1 cellular context compared by ENCODE assay signal in the genomic region with DNA sequence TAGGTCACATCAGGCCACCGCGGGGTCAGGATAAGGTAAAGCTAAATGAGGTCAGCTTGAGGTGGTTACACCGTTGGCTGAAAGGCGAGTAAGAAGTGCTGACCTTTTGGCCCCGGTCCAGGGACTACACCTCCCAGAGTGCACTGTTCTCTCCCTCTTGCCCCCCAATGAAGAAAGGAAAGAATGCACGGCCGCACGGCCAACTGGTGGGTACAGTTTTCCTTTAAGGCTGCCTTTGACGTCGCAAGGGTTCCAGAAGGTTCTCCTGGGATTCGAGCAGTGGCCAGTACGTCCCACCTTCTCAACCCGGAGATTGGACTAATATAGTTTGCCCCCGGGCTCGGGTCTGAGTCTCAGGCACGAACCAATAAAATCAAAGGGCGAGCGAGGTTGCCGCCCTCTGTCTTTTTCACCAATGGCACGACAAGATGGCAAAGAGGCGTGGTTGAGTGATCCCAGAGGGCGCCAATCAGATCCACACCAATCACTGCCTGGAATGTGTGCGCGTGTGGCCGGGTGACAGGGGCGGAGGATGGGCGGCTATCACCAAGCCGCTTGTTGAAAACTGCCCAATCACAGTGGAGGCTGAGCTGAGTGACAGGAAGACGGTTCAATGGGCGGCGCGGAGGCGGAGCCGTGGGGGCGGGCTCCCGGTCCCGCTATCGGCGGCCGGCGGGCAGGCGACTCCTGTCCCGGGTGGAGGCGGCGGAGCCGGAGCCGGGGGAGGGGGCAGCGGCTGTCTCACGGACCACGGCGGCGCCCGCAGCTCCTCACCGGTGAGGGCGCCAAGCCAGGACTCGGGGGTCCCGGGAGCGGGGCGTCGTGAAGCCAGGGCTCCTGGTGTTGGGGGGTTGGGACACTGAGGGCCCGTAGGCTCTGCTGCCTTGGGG.
TF ChIP-seq lines count a peak whose summit lies in the region.

A gene (plus strand): TSS at position 690 of the 890 bp plus-strand sequence. CDS start 886 bp downstream, outside the sequence.

TF ChIP-seq in HepG2, 621 proteins besides CTCF, POLR2A, EP300 and RAD21 (continues in another document):
- TF ChIP-seq ZNF761 (CRISPR knock-in tag; conservative IDR thresholded peaks at IDR 0.05) (no peak), ZNF556 (CRISPR knock-in tag; IDR thresholded peaks at IDR 0.05; ENCODE audit: borderline replicate concordance) (no peak), MTF2 (CRISPR knock-in tag; IDR thresholded peaks at IDR 0.05; ENCODE audit: borderline replicate concordance) (0 out of 2 replicates have a peak, but pooled peaks have one; percentile 64), XBP1 (CRISPR knock-in tag; IDR thresholded peaks at IDR 0.05) (no peak), NR1H2 (CRISPR knock-in tag; IDR thresholded peaks at IDR 0.05; ENCODE audit: borderline replicate concordance, low read depth) (no peak), ZBTB1 (CRISPR knock-in tag; IDR thresholded peaks at IDR 0.05; ENCODE audit: borderline replicate concordance) (no peak), NR2F6 (IDR thresholded peaks at IDR 0.05) (peak; percentile 34), NR2F6 (CRISPR knock-in tag; IDR thresholded peaks at IDR 0.05) (peak; percentile 21; the same call in 1 of the 2 replicates), MLLT10 (CRISPR knock-in tag; IDR thresholded peaks at IDR 0.05) (no peak), CENPT (CRISPR knock-in tag; IDR thresholded peaks at IDR 0.05; ENCODE audit: low read depth) (no peak), TMF1 (CRISPR knock-in tag; IDR thresholded peaks at IDR 0.05; ENCODE audit: low read depth) (no peak), SIX1 (CRISPR knock-in tag; IDR thresholded peaks at IDR 0.05; ENCODE audit: borderline replicate concordance) (no peak), MAZ (IDR thresholded peaks at IDR 0.05; ENCODE audit: borderline replicate concordance, low read depth, low read length) (peak; percentile 46; the same call in 1 of the 2 replicates), MAZ (CRISPR knock-in tag; IDR thresholded peaks at IDR 0.05; ENCODE audit: low read depth) (0 out of 2 replicates have a peak, but pooled peaks have one; percentile 27), GZF1 (CRISPR knock-in tag; IDR thresholded peaks at IDR 0.05) (no peak), ZNF232 (CRISPR knock-in tag; IDR thresholded peaks at IDR 0.05; ENCODE audit: borderline replicate concordance) (no peak), ZNF781 (CRISPR knock-in tag; IDR thresholded peaks at IDR 0.05; ENCODE audit: borderline replicate concordance, not compliant biosample characterization) (no peak), GABPA (IDR thresholded peaks at IDR 0.05; ENCODE audit: low read depth, low read length) (no peak), GABPA (CRISPR knock-in tag; IDR thresholded peaks at IDR 0.05; ENCODE audit: low read depth) (peak; percentile 41; the same call in 1 of the 2 replicates), ZFP90 (CRISPR knock-in tag; IDR thresholded peaks at IDR 0.05; ENCODE audit: borderline replicate concordance) (0 out of 2 replicates have a peak, but pooled peaks have one; percentile 33), AGO2 (optimal IDR thresholded peaks at IDR 0.05; ENCODE audit: low read depth, low read length) (no peak), SALL1 (CRISPR knock-in tag; IDR thresholded peaks at IDR 0.05) (peak; percentile 21; the same call in 1 of the 2 replicates)
- TF ChIP-seq, protein P1, sequence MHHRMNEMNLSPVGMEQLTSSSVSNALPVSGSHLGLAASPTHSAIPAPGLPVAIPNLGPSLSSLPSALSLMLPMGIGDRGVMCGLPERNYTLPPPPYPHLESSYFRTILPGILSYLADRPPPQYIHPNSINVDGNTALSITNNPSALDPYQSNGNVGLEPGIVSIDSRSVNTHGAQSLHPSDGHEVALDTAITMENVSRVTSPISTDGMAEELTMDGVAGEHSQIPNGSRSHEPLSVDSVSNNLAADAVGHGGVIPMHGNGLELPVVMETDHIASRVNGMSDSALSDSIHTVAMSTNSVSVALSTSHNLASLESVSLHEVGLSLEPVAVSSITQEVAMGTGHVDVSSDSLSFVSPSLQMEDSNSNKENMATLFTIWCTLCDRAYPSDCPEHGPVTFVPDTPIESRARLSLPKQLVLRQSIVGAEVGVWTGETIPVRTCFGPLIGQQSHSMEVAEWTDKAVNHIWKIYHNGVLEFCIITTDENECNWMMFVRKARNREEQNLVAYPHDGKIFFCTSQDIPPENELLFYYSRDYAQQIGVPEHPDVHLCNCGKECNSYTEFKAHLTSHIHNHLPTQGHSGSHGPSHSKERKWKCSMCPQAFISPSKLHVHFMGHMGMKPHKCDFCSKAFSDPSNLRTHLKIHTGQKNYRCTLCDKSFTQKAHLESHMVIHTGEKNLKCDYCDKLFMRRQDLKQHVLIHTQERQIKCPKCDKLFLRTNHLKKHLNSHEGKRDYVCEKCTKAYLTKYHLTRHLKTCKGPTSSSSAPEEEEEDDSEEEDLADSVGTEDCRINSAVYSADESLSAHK (CRISPR knock-in tag; IDR thresholded peaks at IDR 0.05; ENCODE audit: borderline replicate concordance): no peak
- TF ChIP-seq, protein P2, sequence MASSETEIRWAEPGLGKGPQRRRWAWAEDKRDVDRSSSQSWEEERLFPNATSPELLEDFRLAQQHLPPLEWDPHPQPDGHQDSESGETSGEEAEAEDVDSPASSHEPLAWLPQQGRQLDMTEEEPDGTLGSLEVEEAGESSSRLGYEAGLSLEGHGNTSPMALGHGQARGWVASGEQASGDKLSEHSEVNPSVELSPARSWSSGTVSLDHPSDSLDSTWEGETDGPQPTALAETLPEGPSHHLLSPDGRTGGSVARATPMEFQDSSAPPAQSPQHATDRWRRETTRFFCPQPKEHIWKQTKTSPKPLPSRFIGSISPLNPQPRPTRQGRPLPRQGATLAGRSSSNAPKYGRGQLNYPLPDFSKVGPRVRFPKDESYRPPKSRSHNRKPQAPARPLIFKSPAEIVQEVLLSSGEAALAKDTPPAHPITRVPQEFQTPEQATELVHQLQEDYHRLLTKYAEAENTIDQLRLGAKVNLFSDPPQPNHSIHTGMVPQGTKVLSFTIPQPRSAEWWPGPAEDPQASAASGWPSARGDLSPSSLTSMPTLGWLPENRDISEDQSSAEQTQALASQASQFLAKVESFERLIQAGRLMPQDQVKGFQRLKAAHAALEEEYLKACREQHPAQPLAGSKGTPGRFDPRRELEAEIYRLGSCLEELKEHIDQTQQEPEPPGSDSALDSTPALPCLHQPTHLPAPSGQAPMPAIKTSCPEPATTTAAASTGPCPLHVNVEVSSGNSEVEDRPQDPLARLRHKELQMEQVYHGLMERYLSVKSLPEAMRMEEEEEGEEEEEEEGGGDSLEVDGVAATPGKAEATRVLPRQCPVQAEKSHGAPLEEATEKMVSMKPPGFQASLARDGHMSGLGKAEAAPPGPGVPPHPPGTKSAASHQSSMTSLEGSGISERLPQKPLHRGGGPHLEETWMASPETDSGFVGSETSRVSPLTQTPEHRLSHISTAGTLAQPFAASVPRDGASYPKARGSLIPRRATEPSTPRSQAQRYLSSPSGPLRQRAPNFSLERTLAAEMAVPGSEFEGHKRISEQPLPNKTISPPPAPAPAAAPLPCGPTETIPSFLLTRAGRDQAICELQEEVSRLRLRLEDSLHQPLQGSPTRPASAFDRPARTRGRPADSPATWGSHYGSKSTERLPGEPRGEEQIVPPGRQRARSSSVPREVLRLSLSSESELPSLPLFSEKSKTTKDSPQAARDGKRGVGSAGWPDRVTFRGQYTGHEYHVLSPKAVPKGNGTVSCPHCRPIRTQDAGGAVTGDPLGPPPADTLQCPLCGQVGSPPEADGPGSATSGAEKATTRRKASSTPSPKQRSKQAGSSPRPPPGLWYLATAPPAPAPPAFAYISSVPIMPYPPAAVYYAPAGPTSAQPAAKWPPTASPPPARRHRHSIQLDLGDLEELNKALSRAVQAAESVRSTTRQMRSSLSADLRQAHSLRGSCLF (CRISPR knock-in tag; IDR thresholded peaks at IDR 0.05; ENCODE audit: borderline replicate concordance): no peak
- TF ChIP-seq, protein P3, sequence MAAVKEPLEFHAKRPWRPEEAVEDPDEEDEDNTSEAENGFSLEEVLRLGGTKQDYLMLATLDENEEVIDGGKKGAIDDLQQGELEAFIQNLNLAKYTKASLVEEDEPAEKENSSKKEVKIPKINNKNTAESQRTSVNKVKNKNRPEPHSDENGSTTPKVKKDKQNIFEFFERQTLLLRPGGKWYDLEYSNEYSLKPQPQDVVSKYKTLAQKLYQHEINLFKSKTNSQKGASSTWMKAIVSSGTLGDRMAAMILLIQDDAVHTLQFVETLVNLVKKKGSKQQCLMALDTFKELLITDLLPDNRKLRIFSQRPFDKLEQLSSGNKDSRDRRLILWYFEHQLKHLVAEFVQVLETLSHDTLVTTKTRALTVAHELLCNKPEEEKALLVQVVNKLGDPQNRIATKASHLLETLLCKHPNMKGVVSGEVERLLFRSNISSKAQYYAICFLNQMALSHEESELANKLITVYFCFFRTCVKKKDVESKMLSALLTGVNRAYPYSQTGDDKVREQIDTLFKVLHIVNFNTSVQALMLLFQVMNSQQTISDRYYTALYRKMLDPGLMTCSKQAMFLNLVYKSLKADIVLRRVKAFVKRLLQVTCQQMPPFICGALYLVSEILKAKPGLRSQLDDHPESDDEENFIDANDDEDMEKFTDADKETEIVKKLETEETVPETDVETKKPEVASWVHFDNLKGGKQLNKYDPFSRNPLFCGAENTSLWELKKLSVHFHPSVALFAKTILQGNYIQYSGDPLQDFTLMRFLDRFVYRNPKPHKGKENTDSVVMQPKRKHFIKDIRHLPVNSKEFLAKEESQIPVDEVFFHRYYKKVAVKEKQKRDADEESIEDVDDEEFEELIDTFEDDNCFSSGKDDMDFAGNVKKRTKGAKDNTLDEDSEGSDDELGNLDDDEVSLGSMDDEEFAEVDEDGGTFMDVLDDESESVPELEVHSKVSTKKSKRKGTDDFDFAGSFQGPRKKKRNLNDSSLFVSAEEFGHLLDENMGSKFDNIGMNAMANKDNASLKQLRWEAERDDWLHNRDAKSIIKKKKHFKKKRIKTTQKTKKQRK (IDR thresholded peaks at IDR 0.05; ENCODE audit: low read length): peak; percentile 59; the same call in 1 of the 2 replicates
- TF ChIP-seq, protein P4, sequence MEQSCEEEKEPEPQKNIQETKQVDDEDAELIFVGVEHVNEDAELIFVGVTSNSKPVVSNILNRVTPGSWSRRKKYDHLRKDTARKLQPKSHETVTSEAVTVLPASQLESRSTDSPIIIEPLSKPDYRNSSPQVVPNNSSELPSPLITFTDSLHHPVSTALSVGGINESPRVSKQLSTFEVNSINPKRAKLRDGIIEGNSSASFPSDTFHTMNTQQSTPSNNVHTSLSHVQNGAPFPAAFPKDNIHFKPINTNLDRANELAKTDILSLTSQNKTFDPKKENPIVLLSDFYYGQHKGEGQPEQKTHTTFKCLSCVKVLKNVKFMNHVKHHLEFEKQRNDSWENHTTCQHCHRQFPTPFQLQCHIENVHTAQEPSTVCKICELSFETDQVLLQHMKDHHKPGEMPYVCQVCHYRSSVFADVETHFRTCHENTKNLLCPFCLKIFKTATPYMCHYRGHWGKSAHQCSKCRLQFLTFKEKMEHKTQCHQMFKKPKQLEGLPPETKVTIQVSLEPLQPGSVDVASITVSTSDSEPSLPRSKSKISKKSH (CRISPR knock-in tag; IDR thresholded peaks at IDR 0.05; ENCODE audit: borderline replicate concordance): no peak
- TF ChIP-seq, protein P5, sequence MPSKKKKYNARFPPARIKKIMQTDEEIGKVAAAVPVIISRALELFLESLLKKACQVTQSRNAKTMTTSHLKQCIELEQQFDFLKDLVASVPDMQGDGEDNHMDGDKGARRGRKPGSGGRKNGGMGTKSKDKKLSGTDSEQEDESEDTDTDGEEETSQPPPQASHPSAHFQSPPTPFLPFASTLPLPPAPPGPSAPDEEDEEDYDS (CRISPR knock-in tag; IDR thresholded peaks at IDR 0.05): peak; percentile 28; the same call in 1 of the 2 replicates
- TF ChIP-seq, protein P6, sequence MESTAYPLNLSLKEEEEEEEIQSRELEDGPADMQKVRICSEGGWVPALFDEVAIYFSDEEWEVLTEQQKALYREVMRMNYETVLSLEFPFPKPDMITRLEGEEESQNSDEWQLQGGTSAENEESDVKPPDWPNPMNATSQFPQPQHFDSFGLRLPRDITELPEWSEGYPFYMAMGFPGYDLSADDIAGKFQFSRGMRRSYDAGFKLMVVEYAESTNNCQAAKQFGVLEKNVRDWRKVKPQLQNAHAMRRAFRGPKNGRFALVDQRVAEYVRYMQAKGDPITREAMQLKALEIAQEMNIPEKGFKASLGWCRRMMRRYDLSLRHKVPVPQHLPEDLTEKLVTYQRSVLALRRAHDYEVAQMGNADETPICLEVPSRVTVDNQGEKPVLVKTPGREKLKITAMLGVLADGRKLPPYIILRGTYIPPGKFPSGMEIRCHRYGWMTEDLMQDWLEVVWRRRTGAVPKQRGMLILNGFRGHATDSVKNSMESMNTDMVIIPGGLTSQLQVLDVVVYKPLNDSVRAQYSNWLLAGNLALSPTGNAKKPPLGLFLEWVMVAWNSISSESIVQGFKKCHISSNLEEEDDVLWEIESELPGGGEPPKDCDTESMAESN (CRISPR knock-in tag; conservative IDR thresholded peaks at IDR 0.05): no peak
- TF ChIP-seq, protein P7, sequence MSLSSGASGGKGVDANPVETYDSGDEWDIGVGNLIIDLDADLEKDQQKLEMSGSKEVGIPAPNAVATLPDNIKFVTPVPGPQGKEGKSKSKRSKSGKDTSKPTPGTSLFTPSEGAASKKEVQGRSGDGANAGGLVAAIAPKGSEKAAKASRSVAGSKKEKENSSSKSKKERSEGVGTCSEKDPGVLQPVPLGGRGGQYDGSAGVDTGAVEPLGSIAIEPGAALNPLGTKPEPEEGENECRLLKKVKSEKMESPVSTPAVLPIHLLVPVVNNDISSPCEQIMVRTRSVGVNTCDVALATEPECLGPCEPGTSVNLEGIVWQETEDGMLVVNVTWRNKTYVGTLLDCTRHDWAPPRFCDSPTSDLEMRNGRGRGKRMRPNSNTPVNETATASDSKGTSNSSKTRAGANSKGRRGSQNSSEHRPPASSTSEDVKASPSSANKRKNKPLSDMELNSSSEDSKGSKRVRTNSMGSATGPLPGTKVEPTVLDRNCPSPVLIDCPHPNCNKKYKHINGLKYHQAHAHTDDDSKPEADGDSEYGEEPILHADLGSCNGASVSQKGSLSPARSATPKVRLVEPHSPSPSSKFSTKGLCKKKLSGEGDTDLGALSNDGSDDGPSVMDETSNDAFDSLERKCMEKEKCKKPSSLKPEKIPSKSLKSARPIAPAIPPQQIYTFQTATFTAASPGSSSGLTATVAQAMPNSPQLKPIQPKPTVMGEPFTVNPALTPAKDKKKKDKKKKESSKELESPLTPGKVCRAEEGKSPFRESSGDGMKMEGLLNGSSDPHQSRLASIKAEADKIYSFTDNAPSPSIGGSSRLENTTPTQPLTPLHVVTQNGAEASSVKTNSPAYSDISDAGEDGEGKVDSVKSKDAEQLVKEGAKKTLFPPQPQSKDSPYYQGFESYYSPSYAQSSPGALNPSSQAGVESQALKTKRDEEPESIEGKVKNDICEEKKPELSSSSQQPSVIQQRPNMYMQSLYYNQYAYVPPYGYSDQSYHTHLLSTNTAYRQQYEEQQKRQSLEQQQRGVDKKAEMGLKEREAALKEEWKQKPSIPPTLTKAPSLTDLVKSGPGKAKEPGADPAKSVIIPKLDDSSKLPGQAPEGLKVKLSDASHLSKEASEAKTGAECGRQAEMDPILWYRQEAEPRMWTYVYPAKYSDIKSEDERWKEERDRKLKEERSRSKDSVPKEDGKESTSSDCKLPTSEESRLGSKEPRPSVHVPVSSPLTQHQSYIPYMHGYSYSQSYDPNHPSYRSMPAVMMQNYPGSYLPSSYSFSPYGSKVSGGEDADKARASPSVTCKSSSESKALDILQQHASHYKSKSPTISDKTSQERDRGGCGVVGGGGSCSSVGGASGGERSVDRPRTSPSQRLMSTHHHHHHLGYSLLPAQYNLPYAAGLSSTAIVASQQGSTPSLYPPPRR (CRISPR knock-in tag; IDR thresholded peaks at IDR 0.05; ENCODE audit: borderline replicate concordance): no peak
- TF ChIP-seq, protein P8, sequence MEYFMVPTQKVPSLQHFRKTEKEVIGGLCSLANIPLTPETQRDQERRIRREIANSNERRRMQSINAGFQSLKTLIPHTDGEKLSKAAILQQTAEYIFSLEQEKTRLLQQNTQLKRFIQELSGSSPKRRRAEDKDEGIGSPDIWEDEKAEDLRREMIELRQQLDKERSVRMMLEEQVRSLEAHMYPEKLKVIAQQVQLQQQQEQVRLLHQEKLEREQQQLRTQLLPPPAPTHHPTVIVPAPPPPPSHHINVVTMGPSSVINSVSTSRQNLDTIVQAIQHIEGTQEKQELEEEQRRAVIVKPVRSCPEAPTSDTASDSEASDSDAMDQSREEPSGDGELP (IDR thresholded peaks at IDR 0.05; ENCODE audit: borderline replicate concordance, low read depth): peak; percentile 24; the same call in 1 of the 2 replicates
